ENCODE assay signal across 37 cellular contexts in genomic region chr3:50696276-50696675, GRCh38.
"Had no signal": no experiment of that assay in that cellular context is flagged by ENCODE, and none has a peak within 500 bp of the region (broad histone marks: within the 10 kb centered on the region; RNA-seq: fewer than 3 reads in every experiment).

No MANE protein-coding gene starts in this region.

- DNase-seq: Karpas-422, Kasumi-1, MG63, MM.1S, MV-4-11, NCI-H1048, NCI-H1092, NCI-H1092 treated with DMSO at 0.1 percent for 48 hours, NCI-H1105, NCI-H1105 treated with DMSO at 0.1 percent for 48 hours, NCI-H1417, NCI-H1417 treated with DMSO at 0.1 percent for 48 hours, NCI-H1436, NCI-H1436 treated with DMSO at 0.1 percent for 48 hours, NCI-H146, NCI-H1694, NCI-H1694 treated with DMSO at 0.1 percent for 48 hours, NCI-H187, NCI-H187 treated with DMSO at 0.1 percent for 48 hours, NCI-H1930, NCI-H2029, NCI-H2029 treated with DMSO at 0.1 percent for 48 hours, NCI-H2081, NCI-H2081 treated with DMSO at 0.1 percent for 48 hours, NCI-H2107, NCI-H2171, NCI-H2171 treated with DMSO at 0.1 percent for 48 hours, NCI-H2227 treated with DMSO at 0.1 percent for 48 hours, NCI-H226, NCI-H345, NCI-H446, NCI-H446 treated with DMSO at 0.1 percent for 48 hours, NCI-H510A, NCI-H510A treated with DMSO at 0.1 percent for 48 hours, NCI-H524, NCI-H524 treated with DMSO at 0.1 percent for 48 hours, NCI-H526 had no signal

- H3K4me3 ChIP-seq: MG63 had no signal

- H3K27me3 ChIP-seq: MG63 had no signal

- H3K36me3 ChIP-seq: MG63 had no signal

- H3K9me3 ChIP-seq: MG63 had no signal
